8 cellular contexts compared by ENCODE assay signal in the genomic region with DNA sequence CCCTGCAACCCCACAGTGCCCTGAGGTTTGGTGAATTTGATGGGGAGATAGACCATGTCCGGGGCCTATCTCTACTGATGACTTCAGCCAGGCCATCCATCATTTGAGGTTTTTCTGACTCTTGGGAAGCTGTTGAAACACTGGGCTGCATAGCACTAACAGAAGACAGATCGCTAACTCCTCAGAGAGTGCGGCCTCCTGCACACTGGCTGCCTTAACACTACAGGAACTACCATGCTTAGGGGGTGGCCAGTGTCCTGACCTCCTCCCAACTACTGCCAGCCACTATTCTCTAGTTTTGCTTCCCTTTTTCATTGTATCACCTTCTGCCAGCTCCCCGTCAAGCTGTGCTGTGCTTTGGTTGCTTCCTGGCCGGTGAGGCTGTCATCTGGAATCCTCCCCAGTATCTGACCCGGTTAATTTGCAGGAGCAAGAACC. TPM values are rescaled to one million over a fixed set of nuclear protein-coding genes. Genes with fewer than 3 reads are reported as not detected.
A peak's percentile ranks its signal among the peaks of the same experiment; 100 is the strongest.
DNase-seq lines count a peak whose midpoint lies in the region; ATAC-seq and TF ChIP-seq lines count a peak whose summit lies in the region.

No MANE protein-coding gene starts in this region.

- no peak overlapping the region for H3K4me3 Mint-ChIP-seq in activated naive CD4-positive, alpha-beta T cell treated with anti-CD3 and anti-CD28 coated beads, Interleukin-2, amount 50 U/mL, for 24 hours
- peak overlapping the region in 1 of 8 donors; percentile 45 for H3K4me3 Mint-ChIP-seq in naive B cell

- H3K27ac ChIP-seq in cingulate gyrus (ENCODE audit: low read depth, low read length): peak overlapping the region; percentile 70

- peak; percentile 79 to 80 for ATAC-seq in naive B cell (ENCODE audit: low read depth in 2 of 2)
- no peak for ATAC-seq in GM18505 (IDR thresholded peaks at IDR 0.05; ENCODE audit: unreplicated experiment)

- no peaks in the 10 kb centered on the region for H3K27me3 Mint-ChIP-seq in activated naive CD4-positive, alpha-beta T cell treated with anti-CD3 and anti-CD28 coated beads, Interleukin-2, amount 50 U/mL, for 24 hours
- no peaks in the 10 kb centered on the region for H3K27me3 Mint-ChIP-seq in naive B cell

- peaks cover 16% of the 10 kb centered on the region for H3K36me3 Mint-ChIP-seq in activated naive CD4-positive, alpha-beta T cell treated with anti-CD3 and anti-CD28 coated beads, Interleukin-2, amount 50 U/mL, for 24 hours
- H3K36me3 Mint-ChIP-seq in naive B cell: peaks cover 11 to 17% of the 10 kb centered on the region in 2 donors

- DNase-seq in activated naive CD4-positive, alpha-beta T cell treated with Interleukin-2 at 50 U/mL for 16 hours: no peak
- DNase-seq in naive B cell (no peak), head of caudate nucleus (no peak), dedifferentiated amniotic fluid mesenchymal stem cell (ENCODE audit: extremely low spot score) (no peak), NCI-H2196 treated with DMSO at 0.1 percent for 48 hours (lab: John Stamatoyannopoulos, UW; ENCODE audit: unreplicated experiment) (no peak)

- peaks cover 3% of the 10 kb centered on the region for H3K4me1 Mint-ChIP-seq in activated naive CD4-positive, alpha-beta T cell treated with anti-CD3 and anti-CD28 coated beads, Interleukin-2, amount 50 U/mL, for 24 hours
- peaks cover 8 to 11% (median 11%) of the 10 kb centered on the region in 3 donors for H3K4me1 Mint-ChIP-seq in naive B cell

- peak overlapping the region; percentile 60 for H3K27ac Mint-ChIP-seq in activated naive CD4-positive, alpha-beta T cell treated with anti-CD3 and anti-CD28 coated beads, Interleukin-2, amount 50 U/mL, for 24 hours
- peak overlapping the region in 3 of 6 donors; percentile 48 to 85 (median 84) for H3K27ac Mint-ChIP-seq in naive B cell

- intact Hi-C loops in head of caudate nucleus (cut with DNase I): no loop called here

- no peaks in the 10 kb centered on the region for H3K9me3 Mint-ChIP-seq in activated naive CD4-positive, alpha-beta T cell treated with anti-CD3 and anti-CD28 coated beads, Interleukin-2, amount 50 U/mL, for 24 hours
- no peaks in the 10 kb centered on the region for H3K9me3 Mint-ChIP-seq in naive B cell

- TF ChIP-seq POLR2A in GM18505 (IDR thresholded peaks at IDR 0.05; ENCODE audit: borderline replicate concordance, extremely low read depth, insufficient read depth, insufficient read length): no peak

RNA-seq across cellular contexts. Expression of gene TRAF3IP2, which starts 57.1 kb away (rescaled TPM):
- polyA plus RNA-seq in naive B cell (ENCODE audit: low read depth in 6 of 6): 10 to 100 TPM; 11.2 to 23.5 (median 19.0) TPM
